Comparison of ENCODE assay signal across 1 cellular context in genomic region chr5:14237313-14238086, GRCh38.
TF ChIP-seq lines count a peak whose summit lies in the region.

No MANE protein-coding gene starts in this region.

TF ChIP-seq in H1, 55 proteins besides CTCF, POLR2A, EP300 and RAD21:
- peak; percentile 79 for TF ChIP-seq BACH1 (IDR thresholded peaks at IDR 0.05; ENCODE audit: low read length)
- no peak for TF ChIP-seq RXRA (IDR thresholded peaks at IDR 0.05; ENCODE audit: insufficient read depth, low read depth, low read length)
- no peak for TF ChIP-seq EGR1 (IDR thresholded peaks at IDR 0.05; ENCODE audit: borderline replicate concordance, low read depth, low read length)
- TF ChIP-seq NANOG (IDR thresholded peaks at IDR 0.05; ENCODE audit: insufficient read depth, low read depth, low read length, poor library complexity, severe bottlenecking): no peak
- TF ChIP-seq CREB1 (IDR thresholded peaks at IDR 0.05): no peak
- no peak for TF ChIP-seq GTF2F1 (IDR thresholded peaks at IDR 0.05; ENCODE audit: borderline replicate concordance, low read depth, low read length)
- TF ChIP-seq MAFK (IDR thresholded peaks at IDR 0.05; ENCODE audit: low read depth, low read length): peak; percentile 81
TF ChIP-seq in H1: peak in this region for 2.
